In genomic region chr11:122851366-122852011, GRCh38 we compare ENCODE assay signal across 10 cellular contexts.
A peak's percentile ranks its signal among the peaks of the same experiment; 100 is the strongest.
DNase-seq lines count a peak whose midpoint lies in the region; ATAC-seq and TF ChIP-seq lines count a peak whose summit lies in the region.
"Had no signal": no experiment of that assay in that cellular context is flagged by ENCODE, and none has a peak within 500 bp of the region (broad histone marks: within the 10 kb centered on the region; RNA-seq: fewer than 3 reads in every experiment).

No MANE protein-coding gene starts in this region.

- no peaks in the 10 kb centered on the region for H4K20me1 ChIP-seq in MM.1S (ENCODE audit: insufficient read depth, low read length)

- H3K79me2 ChIP-seq in MM.1S (ENCODE audit: low read length): no peaks in the 10 kb centered on the region

- ATAC-seq in GM19395 (IDR thresholded peaks at IDR 0.05; ENCODE audit: unreplicated experiment) (peak; percentile 69), HG03097 (IDR thresholded peaks at IDR 0.05; ENCODE audit: low FRiP score, unreplicated experiment) (no peak), HG02571 (IDR thresholded peaks at IDR 0.05; ENCODE audit: unreplicated experiment) (no peak)

- no peak overlapping the region for H3K27ac ChIP-seq in MM.1S (ENCODE audit: low read length)
- peak overlapping the region; percentile 43 for H3K27ac ChIP-seq in cingulate gyrus (ENCODE audit: low read depth, low read length)
- H3K27ac ChIP-seq: uterus had no signal

- no peak overlapping the region for H2AFZ ChIP-seq in MM.1S (ENCODE audit: low read length)

- no peaks in the 10 kb centered on the region for H3K4me1 ChIP-seq in MM.1S (ENCODE audit: low read length)
- H3K4me1 ChIP-seq: uterus had no signal

- H3K9me2 ChIP-seq in MM.1S (replicated peaks; ENCODE audit: insufficient read depth, low read length): no peaks in the 10 kb centered on the region

- H3K27me3 ChIP-seq in GM06990 (replicated peaks; ENCODE audit: control insufficient read depth, insufficient read depth, low read length) (no peaks in the 10 kb centered on the region), MM.1S (replicated peaks; ENCODE audit: insufficient read depth, low read length) (no peaks in the 10 kb centered on the region)
- H3K27me3 ChIP-seq: uterus had no signal

- H3K4me3 ChIP-seq in GM06990 (replicated peaks; ENCODE audit: low read depth, low read length) (0 out of 2 replicates have a peak overlapping the region, but pooled peaks have one; percentile 1), MM.1S (ENCODE audit: low read length) (0 out of 2 replicates have a peak overlapping the region, but pooled peaks have one; percentile 12)
- H3K4me3 ChIP-seq: uterus had no signal

- no peaks in the 10 kb centered on the region for H3F3A ChIP-seq in MM.1S (ENCODE audit: insufficient read depth, low read length)

- H3K9me3 ChIP-seq in MM.1S (replicated peaks; ENCODE audit: insufficient read depth, low read length): no peaks in the 10 kb centered on the region
- H3K9me3 ChIP-seq: uterus had no signal

- TF ChIP-seq CTCF in GM06990 (IDR thresholded peaks at IDR 0.05; ENCODE audit: insufficient read depth, low read length, poor library complexity, severe bottlenecking) (no peak), MM.1S (IDR thresholded peaks at IDR 0.05; ENCODE audit: low read length) (no peak)

- no peak overlapping the region for H3K9ac ChIP-seq in MM.1S (ENCODE audit: low read length)

- no peaks in the 10 kb centered on the region for H3K36me3 ChIP-seq in GM06990 (ENCODE audit: control insufficient read depth, insufficient read depth, low read length)
- no peaks in the 10 kb centered on the region for H3K36me3 ChIP-seq in MM.1S (replicated peaks; ENCODE audit: insufficient read depth, low read length)
- H3K36me3 ChIP-seq: uterus had no signal

- DNase-seq in GM06990 (ENCODE audit: extremely low read depth, insufficient read length) (no peak), MM.1S (peak; percentile 27), medulla oblongata (ENCODE audit: extremely low spot score) (no peak), NCI-H146 treated with DMSO at 0.1 percent for 48 hours (lab: John Stamatoyannopoulos, UW; ENCODE audit: unreplicated experiment) (no peak)
- DNase-seq: NCI-H1694, uterus had no signal

- 0 out of 2 replicates have a peak overlapping the region, but pooled peaks have one; percentile 9 for H3K4me2 ChIP-seq in MM.1S (ENCODE audit: low read depth, low read length)
